In genomic region chr6:20916081-20916480, GRCh38 we compare ENCODE assay signal across 24 cellular contexts.
A peak's percentile ranks its signal among the peaks of the same experiment; 100 is the strongest.
DNase-seq lines count a peak whose midpoint lies in the region; ATAC-seq and TF ChIP-seq lines count a peak whose summit lies in the region.
"Had no signal": no experiment of that assay in that cellular context is flagged by ENCODE, and none has a peak within 500 bp of the region (broad histone marks: within the 10 kb centered on the region; RNA-seq: fewer than 3 reads in every experiment).

No MANE protein-coding gene starts in this region.

- no peak for ATAC-seq in upper lobe of left lung (ENCODE audit: low FRiP score in 2 of 2)
- ATAC-seq: natural killer cell; stimulated activated naive B cell treated with anti-CD40 and anti-IgM and Interleukin-4, amounts not matched to agents 10 μg/mL and 1 μg/mL and 100 μg/mL, for 72 hours; T-cell had no signal

- no peak overlapping the region for H3K27ac Mint-ChIP-seq in endodermal cell
- H3K27ac Mint-ChIP-seq: activated CD4-positive, alpha-beta T cell treated with anti-CD3 and anti-CD28 coated beads, Interleukin-2, amount 10 ng/mL, durations not matched to agents 7 days and 5 days; activated T-helper 2 cell treated with anti-CD3 and anti-CD28 coated beads, Interferon-gamma antibody, Interleukin-2, Interleukin-4, amounts not matched to agents 10 μg/mL and 5 μg/mL and 100 μg/mL, durations not matched to agents 14 hours and 24 hours and 36 hours; CD8-positive, alpha-beta memory T cell; mesothelial cell of epicardium; natural killer cell; stimulated activated naive B cell treated with anti-CD40 and anti-IgM and Interleukin-4, amounts not matched to agents 10 μg/mL and 1 μg/mL and 100 μg/mL, for 72 hours; T-cell had no signal

- H3K4me1 ChIP-seq in endodermal cell (ENCODE audit: control insufficient read depth, insufficient read depth, low read length) (peaks cover 2% of the 10 kb centered on the region), upper lobe of left lung (no peaks in the 10 kb centered on the region)
- H3K4me1 ChIP-seq: parathyroid adenoma, thyroid gland had no signal

- TF ChIP-seq CTCF in endodermal cell (conservative IDR thresholded peaks at IDR 0.05) (no peak), upper lobe of left lung (IDR thresholded peaks at IDR 0.05) (no peak)

- H3K9me3 ChIP-seq in endodermal cell (ENCODE audit: control insufficient read depth, low read length) (peaks cover 19% of the 10 kb centered on the region), upper lobe of left lung (no peaks in the 10 kb centered on the region)
- H3K9me3 ChIP-seq: HAP-1, thyroid gland had no signal

- H3K9ac ChIP-seq in endodermal cell (ENCODE audit: extremely low read depth, low read length, poor library complexity, severe bottlenecking), result no peak overlapping the region
- H3K9ac ChIP-seq: parathyroid adenoma had no signal

- peaks cover 30% of the 10 kb centered on the region for H3K9me3 Mint-ChIP-seq in endodermal cell

- peaks cover 20% of the 10 kb centered on the region for H3K36me3 Mint-ChIP-seq in endodermal cell (ENCODE audit: low read depth)

- WGBS in endodermal cell (ENCODE audit: insufficient coverage in 1 of 2, insufficient read length in 1 of 2), 2 experiments, result 91 to 100% methylated on average over 2 of the region's 3 CpGs
- WGBS in upper lobe of left lung, 2 donors, result 83 to 85% methylated on average over 3 of the region's 3 CpGs

- no peak overlapping the region for H3K27ac ChIP-seq in endodermal cell (ENCODE audit: low read depth, low read length)
- no peak overlapping the region for H3K27ac ChIP-seq in upper lobe of left lung
- H3K27ac ChIP-seq: parathyroid adenoma, thyroid gland had no signal

- peak overlapping the region; percentile 4 for H3K4me3 ChIP-seq in endodermal cell (ENCODE audit: low read length)
- no peak overlapping the region for H3K4me3 ChIP-seq in upper lobe of left lung
- H3K4me3 ChIP-seq: HAP-1, thyroid gland had no signal

- H3K4me1 Mint-ChIP-seq in endodermal cell, result peaks cover 9% of the 10 kb centered on the region
- H3K4me1 Mint-ChIP-seq: mesothelial cell of epicardium; natural killer cell; stimulated activated naive B cell treated with anti-CD40 and anti-IgM and Interleukin-4, amounts not matched to agents 10 μg/mL and 1 μg/mL and 100 μg/mL, for 72 hours; T-cell had no signal

- H3K27me3 ChIP-seq in endodermal cell (ENCODE audit: control insufficient read depth, insufficient read depth, low read length, poor library complexity, severe bottlenecking) (no peaks in the 10 kb centered on the region), upper lobe of left lung (no peaks in the 10 kb centered on the region)
- H3K27me3 ChIP-seq: thyroid gland had no signal

- no peak for TF ChIP-seq EP300 in upper lobe of left lung (IDR thresholded peaks at IDR 0.05)

- no peak overlapping the region for H3K4me3 Mint-ChIP-seq in endodermal cell
- H3K4me3 Mint-ChIP-seq: activated CD4-positive, alpha-beta T cell treated with anti-CD3 and anti-CD28 coated beads, Interleukin-2, amount 10 ng/mL, durations not matched to agents 7 days and 5 days; CD8-positive, alpha-beta memory T cell; mesothelial cell of epicardium; natural killer cell; stimulated activated naive B cell treated with anti-CD40 and anti-IgM and Interleukin-4, amounts not matched to agents 10 μg/mL and 1 μg/mL and 100 μg/mL, for 72 hours; T-cell had no signal

- no peaks in the 10 kb centered on the region for H3K27me3 Mint-ChIP-seq in endodermal cell (ENCODE audit: insufficient read depth)
- H3K27me3 Mint-ChIP-seq: activated CD4-positive, alpha-beta T cell treated with anti-CD3 and anti-CD28 coated beads, Interleukin-2, amount 10 ng/mL, durations not matched to agents 7 days and 5 days; CD8-positive, alpha-beta memory T cell; stimulated activated naive B cell treated with anti-CD40 and anti-IgM and Interleukin-4, amounts not matched to agents 10 μg/mL and 1 μg/mL and 100 μg/mL, for 72 hours; T-cell had no signal

- TF ChIP-seq POLR2A in upper lobe of left lung (IDR thresholded peaks at IDR 0.05), result no peak

- H3K36me3 ChIP-seq in endodermal cell (ENCODE audit: control insufficient read depth, insufficient read depth, low read length), result no peaks in the 10 kb centered on the region
- H3K36me3 ChIP-seq in upper lobe of left lung, result no peaks in the 10 kb centered on the region
- H3K36me3 ChIP-seq: HAP-1, thyroid gland had no signal

- peak; percentile 9 for DNase-seq in EL
- peak; percentile 36 for DNase-seq in MV-4-11 (lab: John Stamatoyannopoulos, UW)
- DNase-seq in endodermal cell, result no peak
- peak; percentile 60 for DNase-seq in non-pigmented ciliary epithelial cell (ENCODE audit: low read depth)
- no peak for DNase-seq in H4 (ENCODE audit: low spot score)
- no peak for DNase-seq in upper lobe of left lung
- no peak for DNase-seq in NCI-H2171 (lab: John Stamatoyannopoulos, UW)
- no peak for DNase-seq in NCI-H1930 (lab: John Stamatoyannopoulos, UW)
- DNase-seq: activated CD4-positive, alpha-beta T cell treated with anti-CD3 and anti-CD28 coated beads, Interleukin-2, amount 10 ng/mL, durations not matched to agents 7 days and 5 days; CD8-positive, alpha-beta memory T cell; glutamatergic neuron; left cardiac atrium; natural killer cell; NCI-H1436 treated with DMSO at 0.1 percent for 48 hours; NCI-H2171 treated with DMSO at 0.1 percent for 48 hours; NCI-H69; SHP77; stimulated activated naive B cell treated with anti-CD40 and anti-IgM and Interleukin-4, amounts not matched to agents 10 μg/mL and 1 μg/mL and 100 μg/mL, for 72 hours; T-cell; thyroid gland had no signal

Comparison
In these comparisons a context has a peak if more than half of its experiments do, and no peak if none do; other contexts are left out.
1. DNase-seq: peak in EL (single experiment), MV-4-11 (single experiment) and non-pigmented ciliary epithelial cell (single experiment); none in endodermal cell (single experiment), H4 (single experiment), upper lobe of left lung (0 of 2), NCI-H2171 (single experiment) and NCI-H1930 (0 of 2).